Comparison of ENCODE assay signal across 1 cellular context in genomic region chr10:128125944-128126764, GRCh38.
TF ChIP-seq lines count a peak whose summit lies in the region.

Gene MKI67 (minus strand): TSS chr10:128126423. CDS start chr10:128125667, 756 bp downstream.

TF ChIP-seq in K562, 482 proteins besides CTCF, POLR2A, EP300 and RAD21 (continued from another document and continues in another):
- TF ChIP-seq, protein P1, sequence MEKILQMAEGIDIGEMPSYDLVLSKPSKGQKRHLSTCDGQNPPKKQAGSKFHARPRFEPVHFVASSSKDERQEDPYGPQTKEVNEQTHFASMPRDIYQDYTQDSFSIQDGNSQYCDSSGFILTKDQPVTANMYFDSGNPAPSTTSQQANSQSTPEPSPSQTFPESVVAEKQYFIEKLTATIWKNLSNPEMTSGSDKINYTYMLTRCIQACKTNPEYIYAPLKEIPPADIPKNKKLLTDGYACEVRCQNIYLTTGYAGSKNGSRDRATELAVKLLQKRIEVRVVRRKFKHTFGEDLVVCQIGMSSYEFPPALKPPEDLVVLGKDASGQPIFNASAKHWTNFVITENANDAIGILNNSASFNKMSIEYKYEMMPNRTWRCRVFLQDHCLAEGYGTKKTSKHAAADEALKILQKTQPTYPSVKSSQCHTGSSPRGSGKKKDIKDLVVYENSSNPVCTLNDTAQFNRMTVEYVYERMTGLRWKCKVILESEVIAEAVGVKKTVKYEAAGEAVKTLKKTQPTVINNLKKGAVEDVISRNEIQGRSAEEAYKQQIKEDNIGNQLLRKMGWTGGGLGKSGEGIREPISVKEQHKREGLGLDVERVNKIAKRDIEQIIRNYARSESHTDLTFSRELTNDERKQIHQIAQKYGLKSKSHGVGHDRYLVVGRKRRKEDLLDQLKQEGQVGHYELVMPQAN (IDR thresholded peaks at IDR 0.05; ENCODE audit: borderline replicate concordance): no peak
- no peak for TF ChIP-seq ID3 (CRISPR knock-in tag; IDR thresholded peaks at IDR 0.05)
- TF ChIP-seq ID3 (tag; IDR thresholded peaks at IDR 0.05): no peak
- TF ChIP-seq BRCA1 (IDR thresholded peaks at IDR 0.05): no peak
- TF ChIP-seq BRCA1 (CRISPR knock-in tag; IDR thresholded peaks at IDR 0.05): no peak
- 0 out of 2 replicates have a peak, but pooled peaks have one; percentile 42 for TF ChIP-seq POLR2H (tag; IDR thresholded peaks at IDR 0.05; ENCODE audit: low read depth)
- peak; percentile 60 for TF ChIP-seq RBBP5 (IDR thresholded peaks at IDR 0.05; ENCODE audit: borderline replicate concordance, insufficient read depth, low read length, poor library complexity, severe bottlenecking)
- TF ChIP-seq DNMT1 (IDR thresholded peaks at IDR 0.05): no peak
- TF ChIP-seq, protein P2, sequence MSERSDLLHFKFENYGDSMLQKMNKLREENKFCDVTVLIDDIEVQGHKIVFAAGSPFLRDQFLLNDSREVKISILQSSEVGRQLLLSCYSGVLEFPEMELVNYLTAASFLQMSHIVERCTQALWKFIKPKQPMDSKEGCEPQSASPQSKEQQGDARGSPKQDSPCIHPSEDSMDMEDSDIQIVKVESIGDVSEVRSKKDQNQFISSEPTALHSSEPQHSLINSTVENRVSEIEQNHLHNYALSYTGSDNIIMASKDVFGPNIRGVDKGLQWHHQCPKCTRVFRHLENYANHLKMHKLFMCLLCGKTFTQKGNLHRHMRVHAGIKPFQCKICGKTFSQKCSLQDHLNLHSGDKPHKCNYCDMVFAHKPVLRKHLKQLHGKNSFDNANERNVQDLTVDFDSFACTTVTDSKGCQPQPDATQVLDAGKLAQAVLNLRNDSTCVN (CRISPR knock-in tag; IDR thresholded peaks at IDR 0.05): no peak
- TF ChIP-seq SIN3B (IDR thresholded peaks at IDR 0.05; ENCODE audit: low read depth): peak; percentile 31; the same call in 1 of the 2 replicates
- TF ChIP-seq ZKSCAN8 (CRISPR knock-in tag; IDR thresholded peaks at IDR 0.05): no peak
- TF ChIP-seq KLF13 (tag; IDR thresholded peaks at IDR 0.05; ENCODE audit: borderline replicate concordance, low read depth): no peak
- TF ChIP-seq KLF16 (IDR thresholded peaks at IDR 0.05): no peak
- no peak for TF ChIP-seq LARP7 (IDR thresholded peaks at IDR 0.05)
- no peak for TF ChIP-seq NR1H2 (CRISPR knock-in tag; IDR thresholded peaks at IDR 0.05)
- TF ChIP-seq ZNF224 (CRISPR knock-in tag; IDR thresholded peaks at IDR 0.05): no peak
- TF ChIP-seq ZNF384 (IDR thresholded peaks at IDR 0.05; ENCODE audit: low read depth, low read length): no peak
- peak; percentile 87 for TF ChIP-seq EGR1 (conservative IDR thresholded peaks at IDR 0.05)
- TF ChIP-seq, protein P3, sequence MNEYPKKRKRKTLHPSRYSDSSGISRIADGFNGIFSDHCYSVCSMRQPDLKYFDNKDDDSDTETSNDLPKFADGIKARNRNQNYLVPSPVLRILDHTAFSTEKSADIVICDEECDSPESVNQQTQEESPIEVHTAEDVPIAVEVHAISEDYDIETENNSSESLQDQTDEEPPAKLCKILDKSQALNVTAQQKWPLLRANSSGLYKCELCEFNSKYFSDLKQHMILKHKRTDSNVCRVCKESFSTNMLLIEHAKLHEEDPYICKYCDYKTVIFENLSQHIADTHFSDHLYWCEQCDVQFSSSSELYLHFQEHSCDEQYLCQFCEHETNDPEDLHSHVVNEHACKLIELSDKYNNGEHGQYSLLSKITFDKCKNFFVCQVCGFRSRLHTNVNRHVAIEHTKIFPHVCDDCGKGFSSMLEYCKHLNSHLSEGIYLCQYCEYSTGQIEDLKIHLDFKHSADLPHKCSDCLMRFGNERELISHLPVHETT (CRISPR knock-in tag; conservative IDR thresholded peaks at IDR 0.05 in 1 of 2, IDR thresholded peaks at IDR 0.05 in 1 of 2): no peak
- no peak for TF ChIP-seq RREB1 (CRISPR knock-in tag; IDR thresholded peaks at IDR 0.05)
- no peak for TF ChIP-seq ZNF217 (CRISPR knock-in tag; IDR thresholded peaks at IDR 0.05)
- no peak for TF ChIP-seq MEIS2 (IDR thresholded peaks at IDR 0.05; ENCODE audit: partially characterized antibody)
- no peak for TF ChIP-seq CCAR2 (IDR thresholded peaks at IDR 0.05; ENCODE audit: low read depth, low read length)
- no peak for TF ChIP-seq USF2 (CRISPR knock-in tag; IDR thresholded peaks at IDR 0.05)
- TF ChIP-seq ZNF280B (CRISPR knock-in tag; IDR thresholded peaks at IDR 0.05): no peak
- TF ChIP-seq ZKSCAN3 (CRISPR knock-in tag; IDR thresholded peaks at IDR 0.05): no peak
- TF ChIP-seq IFI16 (CRISPR knock-in tag; IDR thresholded peaks at IDR 0.05): no peak
- TF ChIP-seq POLR3A (IDR thresholded peaks at IDR 0.05; ENCODE audit: borderline replicate concordance, extremely low read depth, insufficient read depth, insufficient read length): no peak
- no peak for TF ChIP-seq RCOR1 (IDR thresholded peaks at IDR 0.05; ENCODE audit: borderline replicate concordance in 1 of 2, low read depth in 2 of 2, low read length in 2 of 2)
- 0 out of 2 replicates have a peak, but pooled peaks have one; percentile 45 for TF ChIP-seq RERE (CRISPR knock-in tag; IDR thresholded peaks at IDR 0.05; ENCODE audit: borderline replicate concordance)
- TF ChIP-seq, protein P4, sequence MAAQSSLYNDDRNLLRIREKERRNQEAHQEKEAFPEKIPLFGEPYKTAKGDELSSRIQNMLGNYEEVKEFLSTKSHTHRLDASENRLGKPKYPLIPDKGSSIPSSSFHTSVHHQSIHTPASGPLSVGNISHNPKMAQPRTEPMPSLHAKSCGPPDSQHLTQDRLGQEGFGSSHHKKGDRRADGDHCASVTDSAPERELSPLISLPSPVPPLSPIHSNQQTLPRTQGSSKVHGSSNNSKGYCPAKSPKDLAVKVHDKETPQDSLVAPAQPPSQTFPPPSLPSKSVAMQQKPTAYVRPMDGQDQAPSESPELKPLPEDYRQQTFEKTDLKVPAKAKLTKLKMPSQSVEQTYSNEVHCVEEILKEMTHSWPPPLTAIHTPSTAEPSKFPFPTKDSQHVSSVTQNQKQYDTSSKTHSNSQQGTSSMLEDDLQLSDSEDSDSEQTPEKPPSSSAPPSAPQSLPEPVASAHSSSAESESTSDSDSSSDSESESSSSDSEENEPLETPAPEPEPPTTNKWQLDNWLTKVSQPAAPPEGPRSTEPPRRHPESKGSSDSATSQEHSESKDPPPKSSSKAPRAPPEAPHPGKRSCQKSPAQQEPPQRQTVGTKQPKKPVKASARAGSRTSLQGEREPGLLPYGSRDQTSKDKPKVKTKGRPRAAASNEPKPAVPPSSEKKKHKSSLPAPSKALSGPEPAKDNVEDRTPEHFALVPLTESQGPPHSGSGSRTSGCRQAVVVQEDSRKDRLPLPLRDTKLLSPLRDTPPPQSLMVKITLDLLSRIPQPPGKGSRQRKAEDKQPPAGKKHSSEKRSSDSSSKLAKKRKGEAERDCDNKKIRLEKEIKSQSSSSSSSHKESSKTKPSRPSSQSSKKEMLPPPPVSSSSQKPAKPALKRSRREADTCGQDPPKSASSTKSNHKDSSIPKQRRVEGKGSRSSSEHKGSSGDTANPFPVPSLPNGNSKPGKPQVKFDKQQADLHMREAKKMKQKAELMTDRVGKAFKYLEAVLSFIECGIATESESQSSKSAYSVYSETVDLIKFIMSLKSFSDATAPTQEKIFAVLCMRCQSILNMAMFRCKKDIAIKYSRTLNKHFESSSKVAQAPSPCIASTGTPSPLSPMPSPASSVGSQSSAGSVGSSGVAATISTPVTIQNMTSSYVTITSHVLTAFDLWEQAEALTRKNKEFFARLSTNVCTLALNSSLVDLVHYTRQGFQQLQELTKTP (IDR thresholded peaks at IDR 0.05; ENCODE audit: low read depth in 1 of 2, partially characterized antibody in 2 of 2): no peak
- TF ChIP-seq NR2F6 (CRISPR knock-in tag; IDR thresholded peaks at IDR 0.05): no peak
- no peak for TF ChIP-seq ETV6 (IDR thresholded peaks at IDR 0.05; ENCODE audit: borderline replicate concordance in 1 of 2, low read depth in 2 of 2, low read length in 1 of 2)
- TF ChIP-seq ETV6 (CRISPR knock-in tag; IDR thresholded peaks at IDR 0.05; ENCODE audit: borderline replicate concordance): no peak
- peak; percentile 96 for TF ChIP-seq RBFOX2 (IDR thresholded peaks at IDR 0.05; ENCODE audit: low read depth, low read length)
- TF ChIP-seq HDAC6 (IDR thresholded peaks at IDR 0.05; ENCODE audit: low read depth, low read length): no peak
- no peak for TF ChIP-seq TFAM (CRISPR knock-in tag; conservative IDR thresholded peaks at IDR 0.05)
